In genomic region chrX:148682206-148682605, GRCh38 we compare ENCODE assay signal across 8 cellular contexts.
"Had no signal": no experiment of that assay in that cellular context is flagged by ENCODE, and none has a peak within 500 bp of the region (broad histone marks: within the 10 kb centered on the region; RNA-seq: fewer than 3 reads in every experiment).

No MANE protein-coding gene starts in this region.

- H3K9ac ChIP-seq: KMS-11 had no signal

- H3K27ac ChIP-seq: HL-60, KMS-11 had no signal

- H2AFZ ChIP-seq: GM23338 had no signal

- H3K4me1 ChIP-seq: HAP-1 had no signal

- FAIRE-seq: HepG2 had no signal

- DNase-seq: H7, HFFc6, KBM-7 had no signal

- H3K36me3 ChIP-seq: HAP-1 had no signal

- H3K4me3 ChIP-seq: GM23338, HAP-1 had no signal

- H3K9me3 ChIP-seq: HAP-1 had no signal

- H3K4me2 ChIP-seq: GM23338, KMS-11 had no signal
